20 cellular contexts compared by ENCODE assay signal in genomic region chr10:46554166-46554781, GRCh38. TPM values are rescaled to one million over a fixed set of nuclear protein-coding genes. Genes with fewer than 3 reads are reported as not detected.
"Had no signal": no experiment of that assay in that cellular context is flagged by ENCODE, and none has a peak within 500 bp of the region (broad histone marks: within the 10 kb centered on the region; RNA-seq: fewer than 3 reads in every experiment).

No MANE protein-coding gene starts in this region.

- H3K36me3 Mint-ChIP-seq: activated naive CD8-positive, alpha-beta T cell treated with anti-CD3 and anti-CD28 coated beads for 36 hours; brain; immature natural killer cell; mesothelial cell of epicardium had no signal

- H3K27ac Mint-ChIP-seq: activated naive CD8-positive, alpha-beta T cell treated with anti-CD3 and anti-CD28 coated beads for 36 hours; activated T-helper 17 cell treated with anti-CD3 and anti-CD28 coated beads, Interleukin-2, amount 50 U/mL, for 72 hours; brain; immature natural killer cell; mesothelial cell of epicardium had no signal

- H3K36me3 ChIP-seq: ovary, thoracic aorta had no signal

- H3K9me3 ChIP-seq: lower lobe of right lung, ovary, stomach, thoracic aorta had no signal

- H3K27ac ChIP-seq: foreskin keratinocyte, lower lobe of right lung, ovary, stomach, thoracic aorta had no signal

- H3K4me3 ChIP-seq: ovary, thoracic aorta had no signal

- H3K4me3 Mint-ChIP-seq: activated naive CD8-positive, alpha-beta T cell treated with anti-CD3 and anti-CD28 coated beads for 36 hours; activated T-helper 17 cell treated with anti-CD3 and anti-CD28 coated beads, Interleukin-2, amount 50 U/mL, for 72 hours; brain; immature natural killer cell; mesothelial cell of epicardium had no signal

- H3K9me3 Mint-ChIP-seq: activated naive CD8-positive, alpha-beta T cell treated with anti-CD3 and anti-CD28 coated beads for 36 hours; activated T-helper 17 cell treated with anti-CD3 and anti-CD28 coated beads, Interleukin-2, amount 50 U/mL, for 72 hours; immature natural killer cell; mesothelial cell of epicardium had no signal

- DNase-seq: activated CD4-positive, alpha-beta T cell treated with anti-CD3 and anti-CD28 coated beads for 1 hour; activated naive CD8-positive, alpha-beta T cell treated with anti-CD3 and anti-CD28 coated beads for 36 hours; amygdala; central memory CD4-positive, alpha-beta T cell; cortex of kidney; effector CD4-positive, alpha-beta T cell; foreskin keratinocyte; glutamatergic neuron; immature natural killer cell; stimulated activated CD4-positive, alpha-beta T cell treated with anti-CD3 and anti-CD28 coated beads, Interleukin-1b, Interleukin-23, amount 100 ng/mL, for 48 hours; stomach; T-helper 1 cell; T1000 had no signal

- H3K27me3 Mint-ChIP-seq: activated naive CD8-positive, alpha-beta T cell treated with anti-CD3 and anti-CD28 coated beads for 36 hours had no signal

- ATAC-seq: activated T-helper 17 cell treated with anti-CD3 and anti-CD28 coated beads, Interleukin-2, amount 50 U/mL, for 72 hours; foreskin keratinocyte; lower lobe of right lung; SK-N-SH treated with all-trans-retinoic acid at 6 μM for 48 hours had no signal

- H3K4me1 ChIP-seq: foreskin keratinocyte had no signal

- H3K27me3 ChIP-seq: ovary had no signal

RNA-seq across cellular contexts. Expression of gene GPRIN2, which starts 2.2 kb away (rescaled TPM):
- total RNA-seq: activated naive CD8-positive, alpha-beta T cell treated with anti-CD3 and anti-CD28 coated beads for 36 hours; activated T-helper 17 cell treated with anti-CD3 and anti-CD28 coated beads, Interleukin-2, amount 50 U/mL, for 72 hours had no signal
